Comparison of ENCODE assay signal across 20 cellular contexts in the genomic region with DNA sequence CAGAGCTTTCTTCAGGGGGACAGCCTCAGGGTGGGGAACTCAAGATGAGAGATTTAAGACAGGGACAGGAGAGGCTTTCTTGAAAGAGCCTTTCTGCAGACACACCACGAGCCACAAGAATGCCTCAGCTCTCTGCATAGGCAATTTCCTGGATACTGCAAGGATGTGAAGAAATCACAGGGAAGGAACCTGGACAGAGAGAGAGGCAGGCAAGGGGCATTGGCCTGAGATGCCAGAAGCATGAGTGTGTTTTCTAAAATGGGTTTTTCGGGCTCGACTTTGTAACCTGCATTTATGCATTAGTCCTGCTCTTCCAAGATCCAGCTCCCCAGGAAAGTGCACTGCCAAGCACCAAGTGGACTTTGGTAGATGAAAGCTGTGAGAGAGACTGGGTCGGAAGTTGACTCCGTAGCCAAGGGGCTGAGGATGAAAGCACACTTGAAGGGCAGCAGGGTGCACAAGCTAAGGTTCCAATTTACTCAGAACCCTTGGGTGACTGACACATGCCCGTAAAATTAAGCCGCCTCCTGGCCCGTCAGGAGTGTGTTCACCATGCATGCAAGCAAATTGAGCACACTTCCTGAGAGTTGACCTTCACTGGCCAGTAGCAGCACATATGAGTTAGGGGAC.
DNase-seq lines count a peak whose midpoint lies in the region; ATAC-seq and TF ChIP-seq lines count a peak whose summit lies in the region.
"Had no signal": no experiment of that assay in that cellular context is flagged by ENCODE, and none has a peak within 500 bp of the region (broad histone marks: within the 10 kb centered on the region; RNA-seq: fewer than 3 reads in every experiment).

No MANE protein-coding gene starts in this region.

- POLR2A ChIA-PET in MCF 10A (lab: Yijun Ruan, JAX), result no interaction called here

- H3K27me3 ChIP-seq in mammary epithelial cell (ENCODE audit: insufficient read depth, low read length), result no peaks in the 10 kb centered on the region
- H3K27me3 ChIP-seq in psoas muscle (ENCODE audit: insufficient read depth in 3 of 3, low read length in 2 of 3), result no peaks in the 10 kb centered on the region
- no peaks in the 10 kb centered on the region for H3K27me3 ChIP-seq in right atrium auricular region

- peak overlapping the region; percentile 31 for H3K27ac Mint-ChIP-seq in MCF 10A (ENCODE audit: low read depth, unreplicated experiment)
- H3K27ac Mint-ChIP-seq: B cell had no signal

- no peaks in the 10 kb centered on the region for H3K36me3 Mint-ChIP-seq in MCF 10A (ENCODE audit: insufficient read depth, unreplicated experiment)
- H3K36me3 Mint-ChIP-seq: CD14-positive monocyte had no signal

- H3K4me3 ChIP-seq in mammary epithelial cell (replicated peaks in 1 of 3; ENCODE audit: insufficient read depth in 1 of 3, low read depth in 2 of 3, low read length in 3 of 3), result no peak overlapping the region
- H3K4me3 ChIP-seq in psoas muscle, result no peak overlapping the region
- no peak overlapping the region for H3K4me3 ChIP-seq in right atrium auricular region

- peaks cover 93% of the 10 kb centered on the region for H3K27me3 Mint-ChIP-seq in MCF 10A (ENCODE audit: insufficient read depth, unreplicated experiment)

- H3K9me3 ChIP-seq in mammary epithelial cell (replicated peaks; ENCODE audit: insufficient read depth, low read length) (peaks cover 2% of the 10 kb centered on the region), psoas muscle (no peaks in the 10 kb centered on the region), right atrium auricular region (no peaks in the 10 kb centered on the region)

- H3K79me2 ChIP-seq in mammary epithelial cell (ENCODE audit: insufficient read depth, low read length), result no peaks in the 10 kb centered on the region

- no peak for TF ChIP-seq CTCF in MCF 10A (IDR thresholded peaks at IDR 0.05; ENCODE audit: unreplicated experiment)
- TF ChIP-seq CTCF in mammary epithelial cell (conservative IDR thresholded peaks at IDR 0.05 in 1 of 2, IDR thresholded peaks at IDR 0.05 in 1 of 2; ENCODE audit: extremely low read depth in 1 of 2, insufficient read depth in 1 of 2, low read depth in 1 of 2, low read length in 2 of 2), result no peak
- no peak for TF ChIP-seq CTCF in psoas muscle (IDR thresholded peaks at IDR 0.05)
- TF ChIP-seq CTCF in right atrium auricular region (IDR thresholded peaks at IDR 0.05), result no peak

- H3K9ac ChIP-seq in mammary epithelial cell (ENCODE audit: insufficient read depth, low read length), result no peak overlapping the region
- H3K9ac ChIP-seq: KMS-11 had no signal

- CTCF ChIA-PET in MCF 10A (lab: Yijun Ruan, JAX) (interaction anchor here (0.8 to 2.2 kb wide), 2 partner anchors 14 to 358 kb away, joined by 3 to 10 read pairs; no protein-coding TSS in a partner anchor), mammary epithelial cell (lab: Charles Lee; ENCODE audit: low non-redundant PET) (no interaction called here)

- ATAC-seq in psoas muscle, result peak; percentile 44 to 75 (median 63)
- ATAC-seq in GM18498 (IDR thresholded peaks at IDR 0.05; ENCODE audit: unreplicated experiment), result no peak
- ATAC-seq: Right ventricle myocardium inferior had no signal

- no peaks in the 10 kb centered on the region for H4K20me1 ChIP-seq in mammary epithelial cell (ENCODE audit: insufficient read depth, low read length)

- intact Hi-C loops in MCF 10A (cut with micrococcal nuclease) (loop anchor here (5.0 to 10.0 kb wide), 2 partner anchors 97 to 165 kb away; no protein-coding TSS in a partner anchor), mammary epithelial cell (cut with micrococcal nuclease) (loop anchor here (5.0 kb wide), 1 partner anchor 938 kb away; no protein-coding TSS in a partner anchor), psoas muscle (cut with DNase I) (loop anchor here in 1 of 2 donors (5.0 kb wide), 1 partner anchor 363 kb away; a partner anchor contains a TSS)

- no peaks in the 10 kb centered on the region for H3K4me1 ChIP-seq in mammary epithelial cell (ENCODE audit: insufficient read depth, low read length)
- peaks cover 51% of the 10 kb centered on the region for H3K4me1 ChIP-seq in psoas muscle
- H3K4me1 ChIP-seq in right atrium auricular region, result no peaks in the 10 kb centered on the region

- H3K36me3 ChIP-seq in mammary epithelial cell (ENCODE audit: insufficient read depth, low read length), result no peaks in the 10 kb centered on the region
- peaks cover 0 to 11% of the 10 kb centered on the region in 2 donors for H3K36me3 ChIP-seq in psoas muscle (ENCODE audit: insufficient read depth in 1 of 2, low read depth in 1 of 2)
- H3K36me3 ChIP-seq in right atrium auricular region, result no peaks in the 10 kb centered on the region

- H2AFZ ChIP-seq in mammary epithelial cell (ENCODE audit: low read depth, low read length), result no peak overlapping the region

- H3K4me2 ChIP-seq in mammary epithelial cell (ENCODE audit: insufficient read depth, low read depth, low read length), result no peak overlapping the region
- H3K4me2 ChIP-seq: KMS-11 had no signal

- BruUV-seq in MCF 10A (replicated peaks; lab: Mats Ljungman, UMichigan) (no TSS peak), mammary epithelial cell (replicated peaks; lab: Mats Ljungman, UMichigan) (no TSS peak)

- in situ Hi-C loops in mammary epithelial cell (cut with MboI; ENCODE audit: low sequenced_read_pairs in 2 of 2), result no loop called here

- H3K27ac ChIP-seq in mammary epithelial cell (ENCODE audit: insufficient read depth, low read depth, low read length) (no peak overlapping the region), cingulate gyrus (ENCODE audit: low read depth, low read length) (peak overlapping the region; percentile 7), psoas muscle (peak overlapping the region; percentile 68), right atrium auricular region (no peak overlapping the region)
- H3K27ac ChIP-seq: KMS-11 had no signal

- dilution Hi-C loops in mammary epithelial cell (cut with HindIII; ENCODE audit: low sequenced_read_pairs), result no loop called here

- no peak overlapping the region for H3K4me3 Mint-ChIP-seq in MCF 10A (ENCODE audit: unreplicated experiment)
- H3K4me3 Mint-ChIP-seq: B cell, CD14-positive monocyte had no signal

- peak; percentile 9 for DNase-seq in MCF 10A (ENCODE audit: unreplicated experiment)
- DNase-seq in mammary epithelial cell, result no peak
- DNase-seq in psoas muscle, result no peak
- no peak for DNase-seq in right atrium auricular region (ENCODE audit: low spot score)
- DNase-seq in stimulated activated CD4-positive, alpha-beta T cell treated with anti-CD3 and anti-CD28 coated beads, Interleukin-15, amount 100 ng/mL, for 24 hours, result no peak
- no peak for DNase-seq in dedifferentiated amniotic fluid mesenchymal stem cell (ENCODE audit: extremely low spot score)
- DNase-seq: GF-D8, GOT3, HCEC 1CT, IMR-90, NCI-H1694 treated with DMSO at 0.1 percent for 48 hours, NCI-H2081 treated with DMSO at 0.1 percent for 48 hours, NCI-H446 treated with DMSO at 0.1 percent for 48 hours, NCI-H526 treated with DMSO at 0.1 percent for 48 hours had no signal

- no peaks in the 10 kb centered on the region for H3K9me3 Mint-ChIP-seq in MCF 10A (ENCODE audit: unreplicated experiment)

- 88% methylated on average over 8 of the region's 8 CpGs for WGBS in mammary epithelial cell (ENCODE audit: low coverage, missing lambda C conversion rate)
- 39 to 80% (median 48%) methylated on average over 8 of the region's 8 CpGs for WGBS in psoas muscle, 3 donors

- peaks cover 3% of the 10 kb centered on the region for H3K4me1 Mint-ChIP-seq in MCF 10A (ENCODE audit: insufficient read depth, unreplicated experiment)
- H3K4me1 Mint-ChIP-seq: B cell had no signal

Comparison
In these comparisons a context has a peak if more than half of its experiments do, and no peak if none do; other contexts are left out.
1. H3K27ac ChIP-seq: peak in cingulate gyrus (single experiment) and psoas muscle (single experiment); none in mammary epithelial cell (single experiment) and right atrium auricular region (0 of 2).